In the genomic region with DNA sequence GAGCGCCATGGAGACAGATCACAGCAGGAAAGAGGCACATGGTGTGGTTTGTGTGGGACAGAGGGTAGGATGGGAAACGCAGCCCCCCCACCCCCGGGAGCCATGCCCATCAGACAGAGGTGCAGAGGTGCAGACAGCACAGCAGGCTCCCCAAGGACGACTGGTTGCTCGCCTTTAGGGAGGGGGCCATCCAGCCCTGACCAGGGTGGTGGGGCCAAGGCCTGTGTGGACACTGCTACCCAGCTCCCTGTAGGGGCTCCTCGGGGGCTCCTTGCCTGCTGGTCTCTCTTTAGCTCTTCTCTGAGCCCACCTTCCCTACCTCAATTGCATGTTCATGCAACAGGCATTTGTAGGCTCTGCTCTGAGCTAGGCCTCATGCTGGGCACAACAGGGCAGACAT, we compare ENCODE assay signal across 20 cellular contexts. TPM values are rescaled to one million over a fixed set of nuclear protein-coding genes. Genes with fewer than 3 reads are reported as not detected.
DNase-seq lines count a peak whose midpoint lies in the region; ATAC-seq lines count a peak whose summit lies in the region.
"Had no signal": no experiment of that assay in that cellular context is flagged by ENCODE, and none has a peak within 500 bp of the region (broad histone marks: within the 10 kb centered on the region; RNA-seq: fewer than 3 reads in every experiment).

No MANE protein-coding gene starts in this region.

- no peak overlapping the region for H2BK120ac ChIP-seq in neuronal stem cell (ENCODE audit: low read depth, low read length)

- no peak overlapping the region for H2BK15ac ChIP-seq in neuronal stem cell (ENCODE audit: low read length)

- no peaks in the 10 kb centered on the region for H3K9me3 ChIP-seq in neuronal stem cell (replicated peaks in 1 of 2; ENCODE audit: control insufficient read depth in 2 of 2, insufficient read depth in 1 of 2, low read depth in 1 of 2, low read length in 2 of 2)
- H3K9me3 ChIP-seq: A549, Caco-2 had no signal

- no peak for ATAC-seq in stimulated activated naive CD8-positive, alpha-beta T cell treated with anti-CD3 and anti-CD28 coated beads, Interleukin-15, Interleukin-2, amounts not matched to agents 100 U/mL and 50 U/mL, for 24 hours
- ATAC-seq: A549, GM23338 had no signal

- H3K36me3 Mint-ChIP-seq in T-helper 2 cell treated with Interferon-gamma antibody and Interleukin-4, amounts not matched to agents 5 μg/mL and 100 μg/mL, for 36 hours (ENCODE audit: low read depth), result peaks cover 60% of the 10 kb centered on the region
- H3K36me3 Mint-ChIP-seq in stimulated activated naive CD8-positive, alpha-beta T cell treated with anti-CD3 and anti-CD28 coated beads, Interleukin-15, Interleukin-2, amounts not matched to agents 100 ng/mL and 50 ng/mL, for 24 hours (ENCODE audit: low read depth), result peaks cover 58% of the 10 kb centered on the region

- no peak overlapping the region for H3K14ac ChIP-seq in neuronal stem cell (ENCODE audit: low read length)

- H3K9ac ChIP-seq in neuronal stem cell (ENCODE audit: low read depth, low read length, poor library complexity), result no peak overlapping the region

- H3K23ac ChIP-seq in neuronal stem cell (ENCODE audit: low read depth, low read length, poor library complexity), result no peak overlapping the region

- H4K8ac ChIP-seq in neuronal stem cell (ENCODE audit: low read depth, low read length), result no peak overlapping the region

- no peaks in the 10 kb centered on the region for H3K79me1 ChIP-seq in neuronal stem cell (ENCODE audit: low read depth, low read length)

- H3K18ac ChIP-seq in neuronal stem cell (ENCODE audit: low read length), result no peak overlapping the region

- no peak overlapping the region for H3K4ac ChIP-seq in neuronal stem cell (ENCODE audit: low read length)

- H2AFZ ChIP-seq in neuronal stem cell (ENCODE audit: low read length), result no peak overlapping the region
- H2AFZ ChIP-seq: GM23338 had no signal

- no peak overlapping the region for H2BK12ac ChIP-seq in neuronal stem cell (ENCODE audit: low read length)

- H3K9me3 Mint-ChIP-seq in T-helper 2 cell treated with Interferon-gamma antibody and Interleukin-4, amounts not matched to agents 5 μg/mL and 100 μg/mL, for 36 hours, result no peaks in the 10 kb centered on the region
- no peaks in the 10 kb centered on the region for H3K9me3 Mint-ChIP-seq in stimulated activated naive CD8-positive, alpha-beta T cell treated with anti-CD3 and anti-CD28 coated beads, Interleukin-15, Interleukin-2, amounts not matched to agents 100 ng/mL and 50 ng/mL, for 24 hours
- H3K9me3 Mint-ChIP-seq: CD4-positive, alpha-beta T cell; GM23338; HFFc6 had no signal

- no peak overlapping the region for H3K4me3 ChIP-seq in neuronal stem cell (ENCODE audit: low read length in 2 of 2)
- H3K4me3 ChIP-seq: A549, GM23338 had no signal

- no peak overlapping the region for H2BK5ac ChIP-seq in neuronal stem cell (ENCODE audit: low read length)

- H3K4me1 Mint-ChIP-seq in T-helper 2 cell treated with Interferon-gamma antibody and Interleukin-4, amounts not matched to agents 5 μg/mL and 100 μg/mL, for 36 hours (ENCODE audit: low read depth), result peaks cover 4% of the 10 kb centered on the region
- H3K4me1 Mint-ChIP-seq in stimulated activated naive CD8-positive, alpha-beta T cell treated with anti-CD3 and anti-CD28 coated beads, Interleukin-15, Interleukin-2, amounts not matched to agents 100 ng/mL and 50 ng/mL, for 24 hours (ENCODE audit: low read depth), result no peaks in the 10 kb centered on the region

- no peak overlapping the region for H3K4me2 ChIP-seq in neuronal stem cell (ENCODE audit: insufficient read depth, low read length, poor library complexity, severe bottlenecking)
- H3K4me2 ChIP-seq: A549, GM23338 had no signal

- H3K27me3 Mint-ChIP-seq in T-helper 2 cell treated with Interferon-gamma antibody and Interleukin-4, amounts not matched to agents 5 μg/mL and 100 μg/mL, for 36 hours (ENCODE audit: low read depth), result no peaks in the 10 kb centered on the region
- H3K27me3 Mint-ChIP-seq in stimulated activated naive CD8-positive, alpha-beta T cell treated with anti-CD3 and anti-CD28 coated beads, Interleukin-15, Interleukin-2, amounts not matched to agents 100 ng/mL and 50 ng/mL, for 24 hours, result no peaks in the 10 kb centered on the region
- H3K27me3 Mint-ChIP-seq: CD4-positive, alpha-beta T cell had no signal

- H3K27ac Mint-ChIP-seq in T-helper 2 cell treated with Interferon-gamma antibody and Interleukin-4, amounts not matched to agents 5 μg/mL and 100 μg/mL, for 36 hours, result peak overlapping the region; percentile 71
- peak overlapping the region; percentile 55 for H3K27ac Mint-ChIP-seq in stimulated activated naive CD8-positive, alpha-beta T cell treated with anti-CD3 and anti-CD28 coated beads, Interleukin-15, Interleukin-2, amounts not matched to agents 100 ng/mL and 50 ng/mL, for 24 hours
- H3K27ac Mint-ChIP-seq: CD4-positive, alpha-beta T cell; GM23338; HFFc6 had no signal

- no peak overlapping the region for H3K4me3 Mint-ChIP-seq in T-helper 2 cell treated with Interferon-gamma antibody and Interleukin-4, amounts not matched to agents 5 μg/mL and 100 μg/mL, for 36 hours
- H3K4me3 Mint-ChIP-seq in stimulated activated naive CD8-positive, alpha-beta T cell treated with anti-CD3 and anti-CD28 coated beads, Interleukin-15, Interleukin-2, amounts not matched to agents 100 ng/mL and 50 ng/mL, for 24 hours, result no peak overlapping the region
- H3K4me3 Mint-ChIP-seq: CD4-positive, alpha-beta T cell; GM23338; HFFc6 had no signal

- H3K27ac ChIP-seq in neuronal stem cell (replicated peaks; ENCODE audit: low read length), result no peak overlapping the region
- H3K27ac ChIP-seq: 22Rv1, A549, C4-2B, HL-60 had no signal

- no CpG with 5 or more reads among the region's 6 CpGs for WGBS in neuronal stem cell (ENCODE audit: extremely low coverage in 2 of 2, insufficient read length in 2 of 2, insufficient replicate concordance in 1 of 2), 2 donors

- no peaks in the 10 kb centered on the region for H3K36me3 ChIP-seq in neuronal stem cell (replicated peaks in 1 of 2; ENCODE audit: control insufficient read depth in 2 of 2, insufficient read depth in 2 of 2, low read length in 2 of 2)

- H3K27me3 ChIP-seq in neuronal stem cell (ENCODE audit: control insufficient read depth in 3 of 3, insufficient read depth in 3 of 3, low read depth in 1 of 3, low read length in 3 of 3), result peaks cover 0 to 12% (median 1%) of the 10 kb centered on the region in 3 experiments

- H3K4me1 ChIP-seq in neuronal stem cell (ENCODE audit: control insufficient read depth in 2 of 2, insufficient read depth in 1 of 2, low read depth in 1 of 2, low read length in 2 of 2), result peaks cover 17 to 18% of the 10 kb centered on the region in 2 donors
- H3K4me1 ChIP-seq: A549, Caco-2 had no signal

- DNase-seq in T-helper 2 cell treated with Interferon-gamma antibody and Interleukin-4, amounts not matched to agents 5 μg/mL and 100 μg/mL, for 36 hours (ENCODE audit: low spot score), result no peak
- DNase-seq in T-helper 2 cell, result no peak
- DNase-seq in stimulated activated naive CD8-positive, alpha-beta T cell treated with anti-CD3 and anti-CD28 coated beads, Interleukin-15, Interleukin-2, amounts not matched to agents 100 U/mL and 50 U/mL, for 24 hours, result no peak
- DNase-seq in neuronal stem cell (ENCODE audit: low spot score), result no peak
- DNase-seq in foreskin melanocyte, result no peak
- DNase-seq in DMS53 treated with DMSO at 0.1 percent for 48 hours (lab: John Stamatoyannopoulos, UW; ENCODE audit: unreplicated experiment), result no peak
- DNase-seq: AML-193; Caco-2; CD4-positive, alpha-beta T cell; DMS79; GDM1; HCEC 1CT; HFFc6; IMR-90 had no signal

- no peak overlapping the region for H4K91ac ChIP-seq in neuronal stem cell (ENCODE audit: low read depth, low read length, poor library complexity)

- peak overlapping the region; percentile 13 for H2AK5ac ChIP-seq in neuronal stem cell (ENCODE audit: low read depth, low read length)

RNA-seq across cellular contexts. Expression of a gene that starts 3.7 kb away (rescaled TPM):
- polyA plus RNA-seq in neuronal stem cell (2013, experiment 1 of 2), result 5.4 TPM
- 6.0 TPM for polyA plus RNA-seq in neuronal stem cell (2013, experiment 2 of 2)

RNA-seq across cellular contexts. Expression of a gene that starts 57.2 kb away (rescaled TPM):
- 9.7 TPM for polyA plus RNA-seq in neuronal stem cell (2013, experiment 1 of 2)
- 9.5 TPM for polyA plus RNA-seq in neuronal stem cell (2013, experiment 2 of 2)
